ENCODE assay signal across 1 cellular context in the genomic region with DNA sequence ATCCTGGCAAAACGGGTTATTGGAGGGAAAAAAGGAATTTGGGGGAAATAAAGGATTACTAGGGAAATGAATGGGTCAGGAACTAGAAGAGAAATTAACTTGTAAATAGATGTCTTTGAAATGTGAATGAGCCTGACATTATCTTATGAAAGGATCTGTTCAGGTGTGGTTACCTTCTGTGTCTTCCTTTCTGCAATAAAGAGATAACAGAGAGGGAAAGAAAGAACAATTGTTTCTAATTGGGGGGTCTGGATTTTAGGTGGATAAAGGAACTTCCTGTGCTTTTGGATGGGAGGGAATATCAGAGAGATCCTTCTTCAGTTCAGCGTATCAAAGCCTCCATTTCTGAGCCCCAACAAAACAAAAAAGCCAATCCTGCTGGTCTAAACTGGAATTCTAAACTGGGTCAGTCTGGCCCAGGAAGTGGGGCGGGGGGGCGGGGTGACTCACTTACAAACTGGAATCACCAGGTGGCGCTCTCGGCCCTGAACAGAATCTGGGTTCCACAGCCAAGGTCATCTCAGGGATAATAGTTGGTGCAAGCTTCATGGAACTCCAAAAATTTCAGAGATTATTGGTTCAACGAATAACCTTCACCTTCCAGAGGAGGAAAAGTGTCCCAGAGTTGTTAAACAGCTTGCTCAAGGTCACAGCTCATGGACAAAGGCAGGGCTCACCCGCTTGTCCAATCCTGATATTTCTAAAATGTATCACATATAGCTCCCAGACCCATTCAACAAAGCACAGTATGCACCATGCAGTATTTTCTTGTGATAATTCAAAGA.
TF ChIP-seq lines count a peak whose summit lies in the region.

No MANE protein-coding gene starts in this region.

TF ChIP-seq in HepG2, 621 proteins besides CTCF, POLR2A, EP300 and RAD21 (continued from another document):
- TF ChIP-seq, protein P1, sequence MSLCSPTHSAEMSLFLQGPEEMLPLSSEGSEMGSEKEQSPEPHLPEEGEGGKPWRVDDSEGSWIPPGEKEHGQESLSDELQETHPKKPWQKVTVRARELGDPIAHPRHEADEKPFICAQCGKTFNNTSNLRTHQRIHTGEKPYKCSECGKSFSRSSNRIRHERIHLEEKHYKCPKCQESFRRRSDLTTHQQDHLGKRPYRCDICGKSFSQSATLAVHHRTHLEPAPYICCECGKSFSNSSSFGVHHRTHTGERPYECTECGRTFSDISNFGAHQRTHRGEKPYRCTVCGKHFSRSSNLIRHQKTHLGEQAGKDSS (CRISPR knock-in tag; IDR thresholded peaks at IDR 0.05; ENCODE audit: borderline replicate concordance, low read depth): peak; percentile 51; the same call in 1 of the 2 replicates
- TF ChIP-seq ELF3 (CRISPR knock-in tag; IDR thresholded peaks at IDR 0.05) (peak; percentile 54; the same call in 1 of the 2 replicates), MIER3 (CRISPR knock-in tag; IDR thresholded peaks at IDR 0.05; ENCODE audit: borderline replicate concordance) (no peak), GFI1 (CRISPR knock-in tag; IDR thresholded peaks at IDR 0.05; ENCODE audit: borderline replicate concordance) (no peak), ZNF562 (CRISPR knock-in tag; IDR thresholded peaks at IDR 0.05; ENCODE audit: borderline replicate concordance) (no peak), ZNF780A (CRISPR knock-in tag; IDR thresholded peaks at IDR 0.05) (no peak), SMAD1 (CRISPR knock-in tag; IDR thresholded peaks at IDR 0.05; ENCODE audit: borderline replicate concordance, low read depth) (no peak), ZNF720 (CRISPR knock-in tag; IDR thresholded peaks at IDR 0.05) (no peak), RBAK (CRISPR knock-in tag; IDR thresholded peaks at IDR 0.05) (no peak), ZNF12 (CRISPR knock-in tag; IDR thresholded peaks at IDR 0.05) (0 out of 2 replicates have a peak, but pooled peaks have one; percentile 25), GLI4 (CRISPR knock-in tag; IDR thresholded peaks at IDR 0.05; ENCODE audit: borderline replicate concordance) (no peak), DR1 (CRISPR knock-in tag; IDR thresholded peaks at IDR 0.05) (no peak), NONO (IDR thresholded peaks at IDR 0.05) (no peak), NONO (CRISPR knock-in tag; conservative IDR thresholded peaks at IDR 0.05) (no peak), ZNF652 (CRISPR knock-in tag; IDR thresholded peaks at IDR 0.05; ENCODE audit: borderline replicate concordance, low read depth) (no peak), ZFP41 (CRISPR knock-in tag; IDR thresholded peaks at IDR 0.05; ENCODE audit: borderline replicate concordance) (no peak), CCAR2 (optimal IDR thresholded peaks at IDR 0.05; ENCODE audit: low read depth, low read length) (no peak), SNRNP70 (IDR thresholded peaks at IDR 0.05; ENCODE audit: low read depth, low read length) (no peak), POLR2AphosphoS5 (IDR thresholded peaks at IDR 0.05; ENCODE audit: low read depth, low read length) (no peak), ZNF225 (CRISPR knock-in tag; IDR thresholded peaks at IDR 0.05) (no peak), BRD4 (CRISPR knock-in tag; IDR thresholded peaks at IDR 0.05) (no peak), NR2F6 (IDR thresholded peaks at IDR 0.05) (peak; percentile 46; the same call in 1 of the 2 replicates), NR2F6 (CRISPR knock-in tag; IDR thresholded peaks at IDR 0.05) (peak; percentile 75), ASH2L (IDR thresholded peaks at IDR 0.05; ENCODE audit: insufficient read length, low read depth, low read length) (peak; percentile 58), ZFY (CRISPR knock-in tag; IDR thresholded peaks at IDR 0.05) (no peak), POGZ (CRISPR knock-in tag; IDR thresholded peaks at IDR 0.05) (0 out of 2 replicates have a peak, but pooled peaks have one; percentile 44)
- TF ChIP-seq, protein P2, sequence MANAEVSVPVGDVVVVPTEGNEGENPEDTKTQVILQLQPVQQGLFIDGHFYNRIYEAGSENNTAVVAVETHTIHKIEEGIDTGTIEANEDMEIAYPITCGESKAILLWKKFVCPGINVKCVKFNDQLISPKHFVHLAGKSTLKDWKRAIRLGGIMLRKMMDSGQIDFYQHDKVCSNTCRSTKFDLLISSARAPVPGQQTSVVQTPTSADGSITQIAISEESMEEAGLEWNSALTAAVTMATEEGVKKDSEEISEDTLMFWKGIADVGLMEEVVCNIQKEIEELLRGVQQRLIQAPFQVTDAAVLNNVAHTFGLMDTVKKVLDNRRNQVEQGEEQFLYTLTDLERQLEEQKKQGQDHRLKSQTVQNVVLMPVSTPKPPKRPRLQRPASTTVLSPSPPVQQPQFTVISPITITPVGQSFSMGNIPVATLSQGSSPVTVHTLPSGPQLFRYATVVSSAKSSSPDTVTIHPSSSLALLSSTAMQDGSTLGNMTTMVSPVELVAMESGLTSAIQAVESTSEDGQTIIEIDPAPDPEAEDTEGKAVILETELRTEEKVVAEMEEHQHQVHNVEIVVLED (CRISPR knock-in tag; IDR thresholded peaks at IDR 0.05; ENCODE audit: borderline replicate concordance): no peak
- TF ChIP-seq, protein P3, sequence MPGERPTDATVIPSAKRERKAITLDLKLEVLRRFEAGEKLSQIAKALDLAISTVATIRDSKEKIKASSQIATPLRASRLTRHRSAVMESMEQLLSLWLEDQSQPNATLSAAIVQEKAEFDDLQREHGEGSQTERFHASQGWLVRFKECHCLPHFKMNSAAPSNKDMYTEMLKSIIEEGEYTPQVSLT (CRISPR knock-in tag; IDR thresholded peaks at IDR 0.05; ENCODE audit: borderline replicate concordance, low read depth): no peak
- TF ChIP-seq, protein P4, sequence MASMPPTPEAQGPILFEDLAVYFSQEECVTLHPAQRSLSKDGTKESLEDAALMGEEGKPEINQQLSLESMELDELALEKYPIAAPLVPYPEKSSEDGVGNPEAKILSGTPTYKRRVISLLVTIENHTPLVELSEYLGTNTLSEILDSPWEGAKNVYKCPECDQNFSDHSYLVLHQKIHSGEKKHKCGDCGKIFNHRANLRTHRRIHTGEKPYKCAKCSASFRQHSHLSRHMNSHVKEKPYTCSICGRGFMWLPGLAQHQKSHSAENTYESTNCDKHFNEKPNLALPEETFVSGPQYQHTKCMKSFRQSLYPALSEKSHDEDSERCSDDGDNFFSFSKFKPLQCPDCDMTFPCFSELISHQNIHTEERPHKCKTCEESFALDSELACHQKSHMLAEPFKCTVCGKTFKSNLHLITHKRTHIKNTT (CRISPR knock-in tag; IDR thresholded peaks at IDR 0.05): no peak
- TF ChIP-seq, protein P5, sequence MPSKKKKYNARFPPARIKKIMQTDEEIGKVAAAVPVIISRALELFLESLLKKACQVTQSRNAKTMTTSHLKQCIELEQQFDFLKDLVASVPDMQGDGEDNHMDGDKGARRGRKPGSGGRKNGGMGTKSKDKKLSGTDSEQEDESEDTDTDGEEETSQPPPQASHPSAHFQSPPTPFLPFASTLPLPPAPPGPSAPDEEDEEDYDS (CRISPR knock-in tag; IDR thresholded peaks at IDR 0.05): 0 out of 2 replicates have a peak, but pooled peaks have one; percentile 14
- TF ChIP-seq, protein P6, sequence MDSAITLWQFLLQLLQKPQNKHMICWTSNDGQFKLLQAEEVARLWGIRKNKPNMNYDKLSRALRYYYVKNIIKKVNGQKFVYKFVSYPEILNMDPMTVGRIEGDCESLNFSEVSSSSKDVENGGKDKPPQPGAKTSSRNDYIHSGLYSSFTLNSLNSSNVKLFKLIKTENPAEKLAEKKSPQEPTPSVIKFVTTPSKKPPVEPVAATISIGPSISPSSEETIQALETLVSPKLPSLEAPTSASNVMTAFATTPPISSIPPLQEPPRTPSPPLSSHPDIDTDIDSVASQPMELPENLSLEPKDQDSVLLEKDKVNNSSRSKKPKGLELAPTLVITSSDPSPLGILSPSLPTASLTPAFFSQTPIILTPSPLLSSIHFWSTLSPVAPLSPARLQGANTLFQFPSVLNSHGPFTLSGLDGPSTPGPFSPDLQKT (CRISPR knock-in tag; IDR thresholded peaks at IDR 0.05; ENCODE audit: borderline replicate concordance): no peak
- TF ChIP-seq, protein P7, sequence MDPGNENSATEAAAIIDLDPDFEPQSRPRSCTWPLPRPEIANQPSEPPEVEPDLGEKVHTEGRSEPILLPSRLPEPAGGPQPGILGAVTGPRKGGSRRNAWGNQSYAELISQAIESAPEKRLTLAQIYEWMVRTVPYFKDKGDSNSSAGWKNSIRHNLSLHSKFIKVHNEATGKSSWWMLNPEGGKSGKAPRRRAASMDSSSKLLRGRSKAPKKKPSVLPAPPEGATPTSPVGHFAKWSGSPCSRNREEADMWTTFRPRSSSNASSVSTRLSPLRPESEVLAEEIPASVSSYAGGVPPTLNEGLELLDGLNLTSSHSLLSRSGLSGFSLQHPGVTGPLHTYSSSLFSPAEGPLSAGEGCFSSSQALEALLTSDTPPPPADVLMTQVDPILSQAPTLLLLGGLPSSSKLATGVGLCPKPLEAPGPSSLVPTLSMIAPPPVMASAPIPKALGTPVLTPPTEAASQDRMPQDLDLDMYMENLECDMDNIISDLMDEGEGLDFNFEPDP (CRISPR knock-in tag; conservative IDR thresholded peaks at IDR 0.05): no peak
TF ChIP-seq in HepG2: peak in this region for 80.
